ENCODE assay signal across 17 cellular contexts in genomic region chr11:12102588-12103410, GRCh38. TPM values are rescaled to one million over a fixed set of nuclear protein-coding genes. Genes with fewer than 3 reads are reported as not detected.
DNase-seq lines count a peak whose midpoint lies in the region; ATAC-seq, FAIRE-seq and TF ChIP-seq lines count a peak whose summit lies in the region.
"Had no signal": no experiment of that assay in that cellular context is flagged by ENCODE, and none has a peak within 500 bp of the region (broad histone marks: within the 10 kb centered on the region; RNA-seq: fewer than 3 reads in every experiment).

No MANE protein-coding gene starts in this region.

- H3K79me2 ChIP-seq in HepG2 (ENCODE audit: insufficient read depth, low read length) (no peaks in the 10 kb centered on the region), SK-N-SH (ENCODE audit: insufficient read depth) (no peaks in the 10 kb centered on the region)

- H3K9me3 ChIP-seq in liver (ENCODE audit: control insufficient read depth in 4 of 4, low read length in 3 of 4), result no peaks in the 10 kb centered on the region
- H3K9me3 ChIP-seq in HepG2 (ENCODE audit: low read length), result no peaks in the 10 kb centered on the region
- H3K9me3 ChIP-seq in SK-N-SH, result no peaks in the 10 kb centered on the region
- H3K9me3 ChIP-seq: ascending aorta, gastroesophageal sphincter had no signal

- peak; percentile 22 for TF ChIP-seq CTCF in liver (IDR thresholded peaks at IDR 0.05; ENCODE audit: low read depth, low read length, missing input control)
- TF ChIP-seq CTCF in HepG2 (CRISPR knock-in tag; IDR thresholded peaks at IDR 0.05), result no peak
- peak; percentile 17; the same call in 1 of the 2 replicates for TF ChIP-seq CTCF in SK-N-SH (IDR thresholded peaks at IDR 0.05)
- peak; percentile 14 for TF ChIP-seq CTCF in fibroblast of mammary gland (conservative IDR thresholded peaks at IDR 0.05; ENCODE audit: control insufficient read depth, insufficient read depth, low read depth, low read length)

- TF ChIP-seq RAD21 in liver (IDR thresholded peaks at IDR 0.05) (peak; percentile 76), HepG2 (CRISPR knock-in tag; IDR thresholded peaks at IDR 0.05) (no peak), SK-N-SH (IDR thresholded peaks at IDR 0.05; ENCODE audit: low read length) (no peak)

- H3K4me3 ChIP-seq in liver (ENCODE audit: low read depth in 1 of 3, low read length in 3 of 3), result no peak overlapping the region
- H3K4me3 ChIP-seq in HepG2 (replicated peaks in 1 of 3; ENCODE audit: insufficient read depth in 1 of 3, low read depth in 2 of 3, low read length in 3 of 3), result no peak overlapping the region
- no peak overlapping the region for H3K4me3 ChIP-seq in SK-N-SH (ENCODE audit: low read depth in 2 of 2, low read length in 1 of 2)
- H3K4me3 ChIP-seq in fibroblast of mammary gland (ENCODE audit: control insufficient read depth, low read depth, low read length), result no peak overlapping the region
- H3K4me3 ChIP-seq: ascending aorta, gastroesophageal sphincter, GM12878 had no signal

- WGBS in liver, result 75% methylated on average over 5 of the region's 5 CpGs
- 1% methylated on average over 5 of the region's 5 CpGs for WGBS in HepG2 (ENCODE audit: low lambda C conversion rate)
- 86% methylated on average over 5 of the region's 5 CpGs for WGBS in SK-N-SH (ENCODE audit: low lambda C conversion rate)

- intact Hi-C loops in HepG2 (cut with micrococcal nuclease; ENCODE audit: unreplicated experiment), result no loop called here

- no peak overlapping the region for H2AFZ ChIP-seq in HepG2 (ENCODE audit: low read length)
- no peak overlapping the region for H2AFZ ChIP-seq in SK-N-SH (ENCODE audit: low read depth)

- no peak for FAIRE-seq in HepG2 (lab: Jason Lieb, UNC)
- FAIRE-seq: GM12878, islet of Langerhans had no signal

- no TSS peak for BruUV-seq in HepG2 (replicated peaks; lab: Mats Ljungman, UMichigan)

- H3K27me3 ChIP-seq in liver (ENCODE audit: control insufficient read depth in 4 of 4, insufficient read depth in 4 of 4, low read length in 3 of 4) (no peaks in the 10 kb centered on the region), HepG2 (ENCODE audit: control insufficient read depth in 1 of 2, insufficient read depth in 2 of 2, low read length in 2 of 2) (peaks cover 0 to 22% of the 10 kb centered on the region in 2 experiments; a peak in 2 of 5 replicates), SK-N-SH (ENCODE audit: insufficient read depth) (no peaks in the 10 kb centered on the region)
- H3K27me3 ChIP-seq: ascending aorta, gastroesophageal sphincter had no signal

- H3K9ac ChIP-seq in liver (ENCODE audit: low read depth in 1 of 2, low read length in 2 of 2) (no peak overlapping the region), HepG2 (ENCODE audit: insufficient read depth, low read depth, low read length) (no peak overlapping the region), SK-N-SH (no peak overlapping the region)

- H3K4me2 ChIP-seq in HepG2 (ENCODE audit: low read depth, low read length), result no peak overlapping the region; the same call in 1 of the 2 replicates
- H3K4me2 ChIP-seq in SK-N-SH, result no peak overlapping the region

- POLR2A ChIA-PET in HepG2 (lab: Yijun Ruan, JAX), result no interaction called here
- POLR2A ChIA-PET in SK-N-SH (lab: Yijun Ruan, JAX), result no interaction called here

- CTCF ChIA-PET in HepG2 (lab: Yijun Ruan, JAX; ENCODE audit: low intra/inter-chr PET ratio, low total read pairs) (no interaction called here), SK-N-SH (lab: Yijun Ruan, JAX) (interaction anchor here (0.8 to 1.1 kb wide), 2 partner anchors 55 to 185 kb away, joined by 3 to 4 read pairs; no protein-coding TSS in a partner anchor)

- H3K27ac ChIP-seq in liver (ENCODE audit: low read depth in 1 of 2, low read length in 2 of 2), result no peak overlapping the region
- H3K27ac ChIP-seq in HepG2 (ENCODE audit: extremely low read length, insufficient read depth, low read length), result no peak overlapping the region
- H3K27ac ChIP-seq in SK-N-SH (ENCODE audit: low read depth in 2 of 2, low read length in 1 of 2), result no peak overlapping the region
- H3K27ac ChIP-seq: ascending aorta, WERI-Rb-1 had no signal

- H3K4me1 ChIP-seq in liver (ENCODE audit: control insufficient read depth in 4 of 4, insufficient read depth in 4 of 4, low read length in 3 of 4) (peaks cover 0 to 10% (median 5%) of the 10 kb centered on the region in 4 donors), HepG2 (ENCODE audit: insufficient read depth, low read length) (0 out of 2 replicates have a peak, but pooled peaks cover 8% of the 10 kb centered on the region), SK-N-SH (ENCODE audit: control insufficient read depth in 1 of 2, insufficient read depth in 2 of 2, low read depth in 1 of 2, low read length in 1 of 2) (peaks cover 0 to 9% of the 10 kb centered on the region in 2 experiments; a peak in 2 of 4 replicates)

- H4K20me1 ChIP-seq in HepG2 (ENCODE audit: insufficient read depth, low read length), result no peaks in the 10 kb centered on the region
- no peaks in the 10 kb centered on the region for H4K20me1 ChIP-seq in SK-N-SH (ENCODE audit: insufficient read depth)

- H3F3A ChIP-seq in SK-N-SH (replicated peaks; ENCODE audit: insufficient read depth), result peaks cover 22% of the 10 kb centered on the region

- in situ Hi-C loops in HepG2 (cut with HindIII; ENCODE audit: extremely low pct_ligation_motif_present, low pct_unique_long_range_greater_than_20kb), result no loop called here

- DNase-seq in HepG2 (ENCODE audit: low spot score) (no peak), SK-N-SH (no peak), fibroblast of mammary gland (ENCODE audit: low read depth) (no peak), COLO668 (lab: John Stamatoyannopoulos, UW; ENCODE audit: unreplicated experiment) (no peak), NCI-H510A treated with DMSO at 0.1 percent for 48 hours (lab: John Stamatoyannopoulos, UW) (no peak)
- DNase-seq: activated CD8-positive, alpha-beta memory T cell treated with anti-CD3 and anti-CD28 coated beads for 24 hours; activated effector memory CD4-positive, alpha-beta T cell treated with Interleukin-2 at 50 U/mL for 16 hours; KBM-7; NCI-H1930; WERI-Rb-1 had no signal

- TF ChIP-seq EP300 in HepG2 (IDR thresholded peaks at IDR 0.05; ENCODE audit: low read depth in 2 of 2, low read length in 2 of 2) (no peak), HepG2 (CRISPR knock-in tag; IDR thresholded peaks at IDR 0.05; ENCODE audit: borderline replicate concordance) (no peak), SK-N-SH (IDR thresholded peaks at IDR 0.05; ENCODE audit: borderline replicate concordance in 1 of 2, low read depth in 1 of 2, low read length in 1 of 2) (no peak)

- ATAC-seq in HepG2 (no peak), HG03457 (IDR thresholded peaks at IDR 0.05; ENCODE audit: unreplicated experiment) (no peak), HG03520 (IDR thresholded peaks at IDR 0.05; ENCODE audit: unreplicated experiment) (no peak)
- ATAC-seq: GM12878 had no signal

- H3K36me3 ChIP-seq in liver (ENCODE audit: control insufficient read depth in 4 of 4, insufficient read depth in 3 of 4, low read depth in 1 of 4, low read length in 3 of 4) (no peaks in the 10 kb centered on the region), HepG2 (replicated peaks in 1 of 2; ENCODE audit: control insufficient read depth in 1 of 2, insufficient read depth in 2 of 2, low read length in 2 of 2) (no peaks in the 10 kb centered on the region), SK-N-SH (replicated peaks in 1 of 2; ENCODE audit: control insufficient read depth in 1 of 2, insufficient read depth in 2 of 2, low read length in 1 of 2) (no peaks in the 10 kb centered on the region)
- H3K36me3 ChIP-seq: ascending aorta, gastroesophageal sphincter, WERI-Rb-1 had no signal

- no peaks in the 10 kb centered on the region for H3K9me2 ChIP-seq in SK-N-SH

- TF ChIP-seq POLR2A in HepG2 (IDR thresholded peaks at IDR 0.05; ENCODE audit: insufficient read depth in 1 of 2, low read depth in 2 of 2, low read length in 2 of 2), result no peak

TF ChIP-seq in liver, 16 proteins besides CTCF, POLR2A, EP300 and RAD21:
- TF ChIP-seq HNF4A (conservative IDR thresholded peaks at IDR 0.05) (peak; percentile 32 to 63), RXRA (IDR thresholded peaks at IDR 0.05) (no peak)

TF ChIP-seq in SK-N-SH, 30 proteins besides CTCF, POLR2A, EP300 and RAD21 (continues in another document):
- no peak for TF ChIP-seq EZH2phosphoT487 (IDR thresholded peaks at IDR 0.05; ENCODE audit: borderline replicate concordance, low read depth)
- no peak for TF ChIP-seq TCF12 (IDR thresholded peaks at IDR 0.05)
- no peak for TF ChIP-seq SIN3A (IDR thresholded peaks at IDR 0.05; ENCODE audit: borderline replicate concordance, low read depth, low read length)
- TF ChIP-seq FOXJ3 (CRISPR knock-in tag; IDR thresholded peaks at IDR 0.05), result no peak
- no peak for TF ChIP-seq YY1 (IDR thresholded peaks at IDR 0.05; ENCODE audit: low read depth)
- TF ChIP-seq NFIC (IDR thresholded peaks at IDR 0.05; ENCODE audit: borderline replicate concordance), result no peak

RNA-seq across cellular contexts. Expression of gene MICAL2, which starts 7.6 kb away (rescaled TPM):
- total RNA-seq in liver, result 100 to 1,000 TPM in 1 of 2 donors, 10 to 100 TPM in 1; 65.6 to 113 TPM
- polyA plus RNA-seq in liver, result 10 to 100 TPM; 17.5 to 20.3 TPM
- total RNA-seq in HepG2 (2016; rRNA removed; fragmentation: Illumina TruSeq; extraction: Trizol), result 1.1 and 1.4 TPM in 2 replicates
- 0.18 and 0.51 TPM in 2 replicates for total RNA-seq in HepG2 (2016; cell fraction: cytosol; rRNA removed; fragmentation: Illumina TruSeq; extraction: Trizol; ENCODE audit: low read depth)
- total RNA-seq in HepG2 (2016; cell fraction: insoluble cytoplasmic fraction; rRNA removed; fragmentation: Illumina TruSeq; extraction: Trizol), result 1.1 and 1.7 TPM in 2 replicates
- total RNA-seq in HepG2 (2016; cell fraction: membrane; rRNA removed; fragmentation: Illumina TruSeq; extraction: Trizol), result 1.1 and 1.3 TPM in 2 replicates
- 1.6 and 3.7 TPM in 2 replicates for total RNA-seq in HepG2 (2016; cell fraction: nucleus; rRNA removed; fragmentation: Illumina TruSeq; extraction: Trizol)
- 0.59 and 0.78 TPM in 2 replicates for polyA plus RNA-seq in HepG2 (2011; rRNA removed)
- 0.46 and 0.50 TPM in 2 replicates for polyA plus RNA-seq in HepG2 (2011; cell fraction: cytosol; rRNA removed)
- 0.61 and 0.97 TPM in 2 replicates for polyA plus RNA-seq in HepG2 (2011; cell fraction: nucleus; rRNA removed)
- 0.48 and 1.6 TPM in 2 replicates for polyA plus RNA-seq in HepG2 (2012)
- 0.29 and 0.53 TPM in 2 replicates for polyA plus RNA-seq in HepG2 (2016; cell fraction: cytosol; fragmentation: Illumina TruSeq; extraction: Trizol; ENCODE audit: low read depth)
- 0.73 and 1.3 TPM in 2 replicates for polyA plus RNA-seq in HepG2 (2016; cell fraction: insoluble cytoplasmic fraction; fragmentation: Illumina TruSeq; extraction: Trizol; ENCODE audit: low read depth)
- 0.34 and 0.39 TPM in 2 replicates for polyA plus RNA-seq in HepG2 (2016; cell fraction: membrane; fragmentation: Illumina TruSeq; extraction: Trizol; ENCODE audit: low read depth)
- 1.2 and 2.1 TPM in 2 replicates for polyA plus RNA-seq in HepG2 (2016; cell fraction: nucleus; fragmentation: Illumina TruSeq; extraction: Trizol; ENCODE audit: insufficient read depth, low read depth)
- polyA minus RNA-seq in HepG2 (2011; rRNA and poly(A)+ RNA removed; ENCODE audit: low replicate concordance), result 1.6 and 8.6 TPM in 2 replicates
- polyA minus RNA-seq in HepG2 (2011; cell fraction: cytosol; rRNA and poly(A)+ RNA removed), result 0.70 and 2.7 TPM in 2 replicates
- polyA minus RNA-seq in HepG2 (2011; cell fraction: nucleus; rRNA and poly(A)+ RNA removed), result 2.4 and 3.5 TPM in 2 replicates
- 54.6 and 67.9 TPM in 2 replicates for polyA plus RNA-seq in SK-N-SH (2012; rRNA removed)
- polyA plus RNA-seq in SK-N-SH (2012; cell fraction: cytosol; rRNA removed), result 38.0 and 41.1 TPM in 2 replicates
- polyA plus RNA-seq in SK-N-SH (2012; cell fraction: nucleus; rRNA removed), result 76.3 and 84.6 TPM in 2 replicates

Comparison
In these comparisons a context has a peak if more than half of its experiments do, and no peak if none do; other contexts are left out.
1. RNA of gene MICAL2, which starts 7.6 kb away (polyA plus RNA-seq): 38.0 to 84.6 TPM in SK-N-SH and 17.5 to 20.3 TPM in liver; 0.29 to 2.1 TPM in HepG2; every median in the first group is over 4 times any median in the second.